In genomic region chr21:17738171-17738953, GRCh38 we compare ENCODE assay signal across 18 cellular contexts.
DNase-seq lines count a peak whose midpoint lies in the region; ATAC-seq, FAIRE-seq and TF ChIP-seq lines count a peak whose summit lies in the region.
"Had no signal": no experiment of that assay in that cellular context is flagged by ENCODE, and none has a peak within 500 bp of the region (broad histone marks: within the 10 kb centered on the region; RNA-seq: fewer than 3 reads in every experiment).

No MANE protein-coding gene starts in this region.

- H3K4me1 ChIP-seq in endothelial cell of umbilical vein (ENCODE audit: control insufficient read depth, extremely low read depth, insufficient read depth, low read length): no peaks in the 10 kb centered on the region
- no peaks in the 10 kb centered on the region for H3K4me1 ChIP-seq in pancreas

- TF ChIP-seq POLR2A in endothelial cell of umbilical vein (IDR thresholded peaks at IDR 0.05; ENCODE audit: low read depth, low read length): no peak

- CTCF ChIA-PET in endothelial cell of umbilical vein (lab: Charles Lee): no interaction called here

- POLR2A ChIA-PET in endothelial cell of umbilical vein (lab: Charles Lee): no interaction called here

- TF ChIP-seq CTCF in C4-2B (conservative IDR thresholded peaks at IDR 0.05) (no peak), endothelial cell of umbilical vein (IDR thresholded peaks at IDR 0.05; ENCODE audit: extremely low read depth in 1 of 2, insufficient read depth in 1 of 2, low read depth in 1 of 2, low read length in 2 of 2) (no peak), pancreas (IDR thresholded peaks at IDR 0.05) (no peak), coronary artery (IDR thresholded peaks at IDR 0.05) (no peak)

- dilution Hi-C loops in endothelial cell of umbilical vein (cut with MboI; ENCODE audit: extremely low pct_ligation_motif_present, low sequenced_read_pairs): no loop called here

- H3K9me1 ChIP-seq in endothelial cell of umbilical vein (replicated peaks; ENCODE audit: control insufficient read depth, extremely low read depth, insufficient read depth, low read length): no peaks in the 10 kb centered on the region

- H3K9me3 ChIP-seq in endothelial cell of umbilical vein (replicated peaks; ENCODE audit: control insufficient read depth, insufficient read depth, low read length): no peaks in the 10 kb centered on the region
- no peaks in the 10 kb centered on the region for H3K9me3 ChIP-seq in pancreas

- H3K4me2 ChIP-seq in endothelial cell of umbilical vein (ENCODE audit: insufficient read depth, low read length): no peak overlapping the region

- no peak overlapping the region for H3K4me3 ChIP-seq in endothelial cell of umbilical vein (replicated peaks in 1 of 3; ENCODE audit: insufficient read depth in 1 of 3, low read depth in 1 of 3, low read length in 3 of 3)
- H3K4me3 ChIP-seq in pancreas: no peak overlapping the region
- no peak overlapping the region for H3K4me3 ChIP-seq in coronary artery

- ATAC-seq in pancreas (peak; percentile 48 to 76 (median 61)), GM21529 (IDR thresholded peaks at IDR 0.05; ENCODE audit: unreplicated experiment) (no peak)
- ATAC-seq: Panc1, Right ventricle myocardium inferior had no signal

- FAIRE-seq in endothelial cell of umbilical vein (lab: Jason Lieb, UNC) (no peak), pancreas (lab: Jason Lieb, UNC) (no peak)
- FAIRE-seq: GM18507 had no signal

- peak overlapping the region; percentile 5; the same call in 1 of the 2 replicates for H3K27ac ChIP-seq in C4-2B
- H3K27ac ChIP-seq in endothelial cell of umbilical vein (ENCODE audit: insufficient read depth, low read depth, low read length): no peak overlapping the region
- peak overlapping the region in 2 of 4 donors; percentile 25 to 44 for H3K27ac ChIP-seq in pancreas
- H3K27ac ChIP-seq in coronary artery: no peak overlapping the region

- no peak overlapping the region for H2AFZ ChIP-seq in endothelial cell of umbilical vein (ENCODE audit: low read depth, low read length)

- no peaks in the 10 kb centered on the region for H4K20me1 ChIP-seq in endothelial cell of umbilical vein (replicated peaks; ENCODE audit: control insufficient read depth, extremely low read depth, insufficient read depth, low read length)

- H3K9ac ChIP-seq in endothelial cell of umbilical vein (replicated peaks; ENCODE audit: extremely low read depth, insufficient read depth, low read length): no peak overlapping the region

- H3K36me3 ChIP-seq in endothelial cell of umbilical vein (ENCODE audit: control insufficient read depth in 2 of 2, extremely low read depth in 1 of 2, insufficient read depth in 2 of 2, low read length in 2 of 2): no peaks in the 10 kb centered on the region
- no peaks in the 10 kb centered on the region for H3K36me3 ChIP-seq in pancreas

- no peaks in the 10 kb centered on the region for H3K27me3 ChIP-seq in endothelial cell of umbilical vein (ENCODE audit: control insufficient read depth in 2 of 2, insufficient read depth in 2 of 2, low read length in 2 of 2)
- no peaks in the 10 kb centered on the region for H3K27me3 ChIP-seq in pancreas

- no TSS peak for BruUV-seq in endothelial cell of umbilical vein (replicated peaks; lab: Mats Ljungman, UMichigan)

- H3K79me2 ChIP-seq in endothelial cell of umbilical vein (ENCODE audit: control insufficient read depth, insufficient read depth, low read length): no peaks in the 10 kb centered on the region

- DNase-seq in M059J (ENCODE audit: low read depth): peak; percentile 23
- DNase-seq in endothelial cell of umbilical vein (ENCODE audit: low read depth, low spot score): peak; percentile 9
- DNase-seq in pancreas: peak in 1 of 6 donors; percentile 9
- no peak for DNase-seq in coronary artery (ENCODE audit: low spot score)
- no peak for DNase-seq in NK-92 treated with Interleukin-12 subunit alpha and Interleukin-12 subunit beta, amount 100 ng/mL, for 24 hours (lab: John Stamatoyannopoulos, UW)
- no peak for DNase-seq in NCI-H1092 (lab: John Stamatoyannopoulos, UW)
- DNase-seq: COR-L47, HFFc6, KBM-7, MM.1S, NCI-H2029, NCI-H2171 treated with DMSO at 0.1 percent for 48 hours, NCI-H774 had no signal

- intact Hi-C loops in endothelial cell of umbilical vein (cut with micrococcal nuclease): no loop called here
- intact Hi-C loops in pancreas (cut with DNase I): no loop called here

- WGBS in pancreas, 2 donors: 38 to 45% methylated on average over 11 of the region's 11 CpGs

TF ChIP-seq in endothelial cell of umbilical vein, 7 proteins besides CTCF, POLR2A, EP300 and RAD21:
- TF ChIP-seq MYC (IDR thresholded peaks at IDR 0.05; ENCODE audit: low read depth, low read length) (no peak), GATA2 (IDR thresholded peaks at IDR 0.05; ENCODE audit: insufficient read depth, insufficient read length, low read depth, low read length) (no peak), FOS (IDR thresholded peaks at IDR 0.05; ENCODE audit: borderline replicate concordance, insufficient read depth, low read length) (no peak), MAX (IDR thresholded peaks at IDR 0.05; ENCODE audit: insufficient read depth, insufficient read length) (no peak), EZH2 (IDR thresholded peaks at IDR 0.05; ENCODE audit: borderline replicate concordance, low read depth, low read length, severe bottlenecking) (no peak), POLR2AphosphoS5 (IDR thresholded peaks at IDR 0.05; ENCODE audit: insufficient read depth, low read depth, low read length) (no peak), JUN (IDR thresholded peaks at IDR 0.05; ENCODE audit: borderline replicate concordance, insufficient read depth, insufficient read length, low read depth) (no peak)

Comparison
In these comparisons a context has a peak if more than half of its experiments do, and no peak if none do; other contexts are left out.
1. DNase-seq: peak in M059J (single experiment) and endothelial cell of umbilical vein (single experiment); none in coronary artery (single experiment), NK-92 treated with Interleukin-12 subunit alpha and Interleukin-12 subunit beta, amount 100 ng/mL, for 24 hours (single experiment) and NCI-H1092 (single experiment).